Comparison of ENCODE assay signal across 16 cellular contexts in genomic region chr21:41246808-41247207, GRCh38.
DNase-seq lines count a peak whose midpoint lies in the region; ATAC-seq and TF ChIP-seq lines count a peak whose summit lies in the region.
"Had no signal": no experiment of that assay in that cellular context is flagged by ENCODE, and none has a peak within 500 bp of the region (broad histone marks: within the 10 kb centered on the region; RNA-seq: fewer than 3 reads in every experiment).

No MANE protein-coding gene starts in this region.

- H3K27ac Mint-ChIP-seq in endodermal cell, result no peak overlapping the region

- H3K9me3 Mint-ChIP-seq in endodermal cell, result no peaks in the 10 kb centered on the region

- DNase-seq in right atrium auricular region (ENCODE audit: low spot score) (peak; percentile 21), Right ventricle myocardium superior (no peak), endodermal cell (peak; percentile 30), prostate gland (ENCODE audit: low spot score) (no peak), vagina (ENCODE audit: extremely low spot score in 2 of 2) (peak in 1 of 2 donors; percentile 83), lower leg skin (ENCODE audit: low spot score in 2 of 2) (no peak), T-helper 2 cell (no peak), sigmoid colon (no peak)
- DNase-seq: DND-41, HCEC 1CT, KG1, NCI-H1436, NCI-H2171 treated with DMSO at 0.1 percent for 48 hours, NCI-H446 treated with DMSO at 0.1 percent for 48 hours, PC-3 had no signal

- H3K4me1 ChIP-seq in right atrium auricular region, result peaks cover 0 to 14% of the 10 kb centered on the region in 2 donors
- no peaks in the 10 kb centered on the region for H3K4me1 ChIP-seq in endodermal cell (ENCODE audit: control insufficient read depth, insufficient read depth, low read length)
- no peaks in the 10 kb centered on the region for H3K4me1 ChIP-seq in prostate gland (replicated peaks)
- no peaks in the 10 kb centered on the region for H3K4me1 ChIP-seq in vagina
- H3K4me1 ChIP-seq in sigmoid colon, result no peaks in the 10 kb centered on the region
- H3K4me1 ChIP-seq: BLaER1 treated with 17β-estradiol and CSF1 and Interleukin-3, amounts not matched to agents 10 nM and 100 nM had no signal

- TF ChIP-seq CTCF in right atrium auricular region (IDR thresholded peaks at IDR 0.05) (no peak), endodermal cell (conservative IDR thresholded peaks at IDR 0.05) (no peak), prostate gland (IDR thresholded peaks at IDR 0.05) (no peak), vagina (IDR thresholded peaks at IDR 0.05) (no peak), lower leg skin (IDR thresholded peaks at IDR 0.05) (no peak), sigmoid colon (IDR thresholded peaks at IDR 0.05) (no peak)

- H3K9me3 ChIP-seq in right atrium auricular region, result no peaks in the 10 kb centered on the region
- H3K9me3 ChIP-seq in endodermal cell (ENCODE audit: control insufficient read depth, low read length), result no peaks in the 10 kb centered on the region
- no peaks in the 10 kb centered on the region for H3K9me3 ChIP-seq in prostate gland
- H3K9me3 ChIP-seq in vagina, result no peaks in the 10 kb centered on the region
- H3K9me3 ChIP-seq in sigmoid colon, result no peaks in the 10 kb centered on the region
- H3K9me3 ChIP-seq: BLaER1 treated with 17β-estradiol and CSF1 and Interleukin-3, amounts not matched to agents 10 nM and 100 nM had no signal

- H3K27me3 Mint-ChIP-seq in endodermal cell (ENCODE audit: insufficient read depth), result no peaks in the 10 kb centered on the region

- intact Hi-C loops in Right ventricle myocardium superior (cut with DNase I), result no loop called here
- intact Hi-C loops in prostate gland (cut with DNase I), result no loop called here
- intact Hi-C loops in vagina (cut with DNase I), result no loop called here
- intact Hi-C loops in lower leg skin (cut with DNase I; ENCODE audit: low total_unique reads), result no loop called here
- intact Hi-C loops in sigmoid colon (cut with DNase I), result no loop called here

- peaks cover 14% of the 10 kb centered on the region for H3K4me1 Mint-ChIP-seq in endodermal cell

- TF ChIP-seq POLR2A in prostate gland (IDR thresholded peaks at IDR 0.05) (no peak), vagina (IDR thresholded peaks at IDR 0.05) (no peak), lower leg skin (IDR thresholded peaks at IDR 0.05) (no peak), sigmoid colon (IDR thresholded peaks at IDR 0.05) (no peak)

- H3K27ac ChIP-seq in right atrium auricular region, result peak overlapping the region in 1 of 2 donors; percentile 65
- no peak overlapping the region for H3K27ac ChIP-seq in endodermal cell (ENCODE audit: low read depth, low read length)
- H3K27ac ChIP-seq in prostate gland, result peak overlapping the region; percentile 65 to 81
- H3K27ac ChIP-seq in vagina, result peak overlapping the region; percentile 51
- H3K27ac ChIP-seq in sigmoid colon, result peak overlapping the region in 1 of 4 donors; percentile 39
- H3K27ac ChIP-seq: BLaER1 treated with 17β-estradiol and CSF1 and Interleukin-3, amounts not matched to agents 10 nM and 100 nM had no signal

- H3K27me3 ChIP-seq in right atrium auricular region, result no peaks in the 10 kb centered on the region
- no peaks in the 10 kb centered on the region for H3K27me3 ChIP-seq in endodermal cell (ENCODE audit: control insufficient read depth, insufficient read depth, low read length, poor library complexity, severe bottlenecking)
- H3K27me3 ChIP-seq in prostate gland (replicated peaks; ENCODE audit: insufficient read depth), result no peaks in the 10 kb centered on the region
- no peaks in the 10 kb centered on the region for H3K27me3 ChIP-seq in vagina
- no peaks in the 10 kb centered on the region for H3K27me3 ChIP-seq in sigmoid colon
- H3K27me3 ChIP-seq: BLaER1 treated with 17β-estradiol and CSF1 and Interleukin-3, amounts not matched to agents 10 nM and 100 nM had no signal

- H3K4me3 ChIP-seq in right atrium auricular region, result no peak overlapping the region
- no peak overlapping the region for H3K4me3 ChIP-seq in endodermal cell (ENCODE audit: low read length)
- H3K4me3 ChIP-seq in prostate gland, result no peak overlapping the region
- H3K4me3 ChIP-seq in vagina, result no peak overlapping the region
- H3K4me3 ChIP-seq in lower leg skin (ENCODE audit: low read depth, poor library complexity, severe bottlenecking), result no peak overlapping the region
- H3K4me3 ChIP-seq in sigmoid colon, result no peak overlapping the region
- H3K4me3 ChIP-seq: BLaER1 treated with 17β-estradiol and CSF1 and Interleukin-3, amounts not matched to agents 10 nM and 100 nM had no signal

- H3K36me3 Mint-ChIP-seq in endodermal cell (ENCODE audit: low read depth), result peaks cover 25% of the 10 kb centered on the region

- H3K4me3 Mint-ChIP-seq in endodermal cell, result no peak overlapping the region

- peaks cover 40% of the 10 kb centered on the region for H3K36me3 ChIP-seq in right atrium auricular region
- H3K36me3 ChIP-seq in endodermal cell (ENCODE audit: control insufficient read depth, insufficient read depth, low read length), result no peaks in the 10 kb centered on the region
- no peaks in the 10 kb centered on the region for H3K36me3 ChIP-seq in prostate gland
- peaks cover 0 to 11% of the 10 kb centered on the region in 2 donors for H3K36me3 ChIP-seq in vagina
- H3K36me3 ChIP-seq in sigmoid colon, result peaks cover 12 to 82% (median 33%) of the 10 kb centered on the region in 4 donors
- H3K36me3 ChIP-seq: BLaER1 treated with 17β-estradiol and CSF1 and Interleukin-3, amounts not matched to agents 10 nM and 100 nM had no signal

- no peak for ATAC-seq in Right ventricle myocardium superior (ENCODE audit: poor library complexity)

- TF ChIP-seq EP300 in sigmoid colon (IDR thresholded peaks at IDR 0.05), result no peak

- H3K9ac ChIP-seq in endodermal cell (ENCODE audit: extremely low read depth, low read length, poor library complexity, severe bottlenecking), result no peak overlapping the region
- H3K9ac ChIP-seq: BLaER1 treated with 17β-estradiol and CSF1 and Interleukin-3, amounts not matched to agents 10 nM and 100 nM had no signal

- 94 to 96% methylated on average over 11 to 13 of the region's 13 CpGs for WGBS in endodermal cell (ENCODE audit: insufficient coverage in 1 of 2, insufficient read length in 1 of 2), 2 experiments
- 93% methylated on average over 13 of the region's 13 CpGs for WGBS in prostate gland
- WGBS in lower leg skin, 2 donors, result 93 to 95% methylated on average over 13 of the region's 13 CpGs
- 93 to 95% methylated on average over 13 of the region's 13 CpGs for WGBS in sigmoid colon, 2 donors

Comparison
In these comparisons a context has a peak if more than half of its experiments do, and no peak if none do; other contexts are left out.
1. DNase-seq: peak in right atrium auricular region (single experiment) and endodermal cell (single experiment); none in Right ventricle myocardium superior (single experiment), prostate gland (single experiment), lower leg skin (0 of 2), T-helper 2 cell (0 of 5) and sigmoid colon (single experiment).